23 cellular contexts compared by ENCODE assay signal in genomic region chr19:50192463-50193211, GRCh38. TPM values are rescaled to one million over a fixed set of nuclear protein-coding genes. Genes with fewer than 3 reads are reported as not detected.
"Had no signal": no experiment of that assay in that cellular context is flagged by ENCODE, and none has a peak within 500 bp of the region (broad histone marks: within the 10 kb centered on the region; RNA-seq: fewer than 3 reads in every experiment).

No MANE protein-coding gene starts in this region.

- H3K9me3 Mint-ChIP-seq: activated CD8-positive, alpha-beta T cell treated with anti-CD3 and anti-CD28 coated beads for 36 hours; activated naive CD4-positive, alpha-beta T cell treated with anti-CD3 and anti-CD28 coated beads, Interleukin-2, amount 50 U/mL, for 72 hours; activated naive CD8-positive, alpha-beta T cell treated with anti-CD3 and anti-CD28 coated beads, Interleukin-2, amount 50 U/mL, for 24 hours; central memory CD8-positive, alpha-beta T cell had no signal

- H3K4me1 Mint-ChIP-seq: activated naive CD8-positive, alpha-beta T cell treated with anti-CD3 and anti-CD28 coated beads, Interleukin-2, amount 50 U/mL, for 24 hours; central memory CD8-positive, alpha-beta T cell had no signal

- H3K27ac ChIP-seq: WERI-Rb-1 had no signal

- H3K27ac Mint-ChIP-seq: activated CD8-positive, alpha-beta T cell treated with anti-CD3 and anti-CD28 coated beads for 36 hours; activated naive CD4-positive, alpha-beta T cell treated with anti-CD3 and anti-CD28 coated beads, Interleukin-2, amount 50 U/mL, for 72 hours; activated naive CD8-positive, alpha-beta T cell treated with anti-CD3 and anti-CD28 coated beads, Interleukin-2, amount 50 U/mL, for 24 hours; brain had no signal

- FAIRE-seq: astrocyte, RCC 7860 had no signal

- ATAC-seq: activated CD4-positive, CD25-positive, alpha-beta regulatory T cell treated with anti-CD3 and anti-CD28 coated beads, Interleukin-2, amount 50 U/mL, for 24 hours; activated CD8-positive, alpha-beta T cell treated with anti-CD3 and anti-CD28 coated beads for 36 hours; activated naive CD4-positive, alpha-beta T cell treated with anti-CD3 and anti-CD28 coated beads, Interleukin-2, amount 50 U/mL, for 72 hours; activated naive CD8-positive, alpha-beta T cell treated with anti-CD3 and anti-CD28 coated beads, Interleukin-2, amount 50 U/mL, for 24 hours had no signal

- DNase-seq: activated CD4-positive, alpha-beta T cell treated with anti-CD3 and anti-CD28 coated beads for 4 hours; activated CD8-positive, alpha-beta memory T cell treated with anti-CD3 and anti-CD28 coated beads, Interleukin-2, amount 50 U/mL, for 4 hours; activated CD8-positive, alpha-beta T cell treated with anti-CD3 and anti-CD28 coated beads for 36 hours; activated naive CD8-positive, alpha-beta T cell treated with anti-CD3 and anti-CD28 coated beads, Interleukin-2, amount 50 U/mL, for 24 hours; activated T-cell treated with anti-CD3 and anti-CD28 coated beads, Interleukin-2, amount 50 U/mL, for 1 hour; amygdala; cortex of kidney; NCI-H1105; NCI-H1436; NCI-H1694 treated with DMSO at 0.1 percent for 48 hours; NCI-H2029 treated with DMSO at 0.1 percent for 48 hours; NCI-H510A treated with DMSO at 0.1 percent for 48 hours; SIG-M5; T-helper 1 cell; WERI-Rb-1 had no signal

- H3K4me3 Mint-ChIP-seq: activated CD8-positive, alpha-beta T cell treated with anti-CD3 and anti-CD28 coated beads for 36 hours; activated naive CD8-positive, alpha-beta T cell treated with anti-CD3 and anti-CD28 coated beads, Interleukin-2, amount 50 U/mL, for 24 hours; brain; central memory CD8-positive, alpha-beta T cell had no signal

- H3K36me3 Mint-ChIP-seq: activated naive CD4-positive, alpha-beta T cell treated with anti-CD3 and anti-CD28 coated beads, Interleukin-2, amount 50 U/mL, for 72 hours; brain had no signal

- H3K36me3 ChIP-seq: WERI-Rb-1 had no signal

RNA-seq across cellular contexts. Expression of gene MYH14, which starts 10.8 kb away (rescaled TPM):
- total RNA-seq: activated CD8-positive, alpha-beta T cell treated with anti-CD3 and anti-CD28 coated beads for 36 hours; activated naive CD4-positive, alpha-beta T cell treated with anti-CD3 and anti-CD28 coated beads, Interleukin-2, amount 50 U/mL, for 72 hours; astrocyte; MCF 10A; T-helper 2 cell treated with Interferon-gamma antibody and Interleukin-4, amounts not matched to agents 100 ng/mL and 5 ng/mL, for 36 hours had no signal

RNA-seq across cellular contexts. Expression of gene IZUMO2, which starts 29.6 kb away (rescaled TPM):
- total RNA-seq: activated CD8-positive, alpha-beta T cell treated with anti-CD3 and anti-CD28 coated beads for 36 hours; activated naive CD4-positive, alpha-beta T cell treated with anti-CD3 and anti-CD28 coated beads, Interleukin-2, amount 50 U/mL, for 72 hours; astrocyte; MCF 10A; T-helper 2 cell treated with Interferon-gamma antibody and Interleukin-4, amounts not matched to agents 100 ng/mL and 5 ng/mL, for 36 hours had no signal
